In genomic region chr15:63192604-63193206, GRCh38 we compare ENCODE assay signal across 10 cellular contexts. TPM values are rescaled to one million over a fixed set of nuclear protein-coding genes. Genes with fewer than 3 reads are reported as not detected.
A peak's percentile ranks its signal among the peaks of the same experiment; 100 is the strongest.
DNase-seq lines count a peak whose midpoint lies in the region; ATAC-seq and TF ChIP-seq lines count a peak whose summit lies in the region.
"Had no signal": no experiment of that assay in that cellular context is flagged by ENCODE, and none has a peak within 500 bp of the region (broad histone marks: within the 10 kb centered on the region; RNA-seq: fewer than 3 reads in every experiment).

No MANE protein-coding gene starts in this region.

- TF ChIP-seq CTCF in coronary artery (IDR thresholded peaks at IDR 0.05): no peak

- no peaks in the 10 kb centered on the region for H3K27me3 Mint-ChIP-seq in T-cell

- CTCF ChIA-PET in T-cell (lab: Charles Lee): interaction anchor here in 1 of 2 donors (0.6 to 3.9 kb wide), 9 partner anchors 11 to 313 kb away, joined by 3 to 24 read pairs (median 4); no protein-coding TSS in a partner anchor

- H3K27ac Mint-ChIP-seq in T-cell: peak overlapping the region; percentile 95 to 97
- peak overlapping the region; percentile 90 for H3K27ac Mint-ChIP-seq in stimulated activated effector memory CD8-positive, alpha-beta T cell treated with anti-CD3 and anti-CD28 coated beads, Interleukin-12 subunit alpha, Interleukin-12 subunit beta, amount 100 ng/mL, for 72 hours

- peak; percentile 58 for DNase-seq in activated CD4-positive, alpha-beta T cell treated with anti-CD3 and anti-CD28 coated beads for 48 hours
- no peak for DNase-seq in activated CD4-positive, alpha-beta T cell treated with anti-CD3 and anti-CD28 coated beads for 4 hours
- DNase-seq in T-cell (no peak), coronary artery (ENCODE audit: low spot score) (no peak), SK-N-DZ (ENCODE audit: low spot score) (no peak), NCI-H524 treated with DMSO at 0.1 percent for 48 hours (lab: John Stamatoyannopoulos, UW) (no peak)
- DNase-seq in stimulated activated effector memory CD8-positive, alpha-beta T cell treated with anti-CD3 and anti-CD28 coated beads, Interleukin-12 subunit alpha, Interleukin-12 subunit beta, amount 100 ng/mL, for 72 hours (ENCODE audit: low spot score in 2 of 2): no peak
- DNase-seq: NCI-H1092, NCI-H774 had no signal

- peak overlapping the region; percentile 36 for H3K4me3 ChIP-seq in coronary artery

- peak overlapping the region in 1 of 2 donors; percentile 4 for H3K27ac ChIP-seq in coronary artery

- peaks cover 3% of the 10 kb centered on the region for H3K36me3 Mint-ChIP-seq in T-cell
- H3K36me3 Mint-ChIP-seq in stimulated activated effector memory CD8-positive, alpha-beta T cell treated with anti-CD3 and anti-CD28 coated beads, Interleukin-12 subunit alpha, Interleukin-12 subunit beta, amount 100 ng/mL, for 72 hours: peaks cover 54% of the 10 kb centered on the region

- no peak for ATAC-seq in T-cell (replicated peaks in 1 of 4)
- ATAC-seq in stimulated activated effector memory CD8-positive, alpha-beta T cell treated with anti-CD3 and anti-CD28 coated beads, Interleukin-12 subunit alpha, Interleukin-12 subunit beta, amount 100 ng/mL, for 72 hours: peak; percentile 54
- no peak for ATAC-seq in HG03571 (IDR thresholded peaks at IDR 0.05; ENCODE audit: unreplicated experiment)

- POLR2A ChIA-PET in T-cell (lab: Charles Lee): interaction anchor here (0.6 to 5.1 kb wide), 11 partner anchors 10 to 52 kb away, joined by 3 to 42 read pairs (median 7); partner anchors contain the start of gene RPS27L (in 2 of the 2)

- H3K4me1 Mint-ChIP-seq in T-cell: peaks cover 79 to 87% (median 81%) of the 10 kb centered on the region in 3 donors
- H3K4me1 Mint-ChIP-seq in stimulated activated effector memory CD8-positive, alpha-beta T cell treated with anti-CD3 and anti-CD28 coated beads, Interleukin-12 subunit alpha, Interleukin-12 subunit beta, amount 100 ng/mL, for 72 hours: peaks cover 64% of the 10 kb centered on the region

- peak overlapping the region; percentile 74 to 97 (median 81) for H3K4me3 Mint-ChIP-seq in T-cell
- peak overlapping the region; percentile 89 for H3K4me3 Mint-ChIP-seq in stimulated activated effector memory CD8-positive, alpha-beta T cell treated with anti-CD3 and anti-CD28 coated beads, Interleukin-12 subunit alpha, Interleukin-12 subunit beta, amount 100 ng/mL, for 72 hours

- no peaks in the 10 kb centered on the region for H3K9me3 Mint-ChIP-seq in T-cell
- H3K9me3 Mint-ChIP-seq in stimulated activated effector memory CD8-positive, alpha-beta T cell treated with anti-CD3 and anti-CD28 coated beads, Interleukin-12 subunit alpha, Interleukin-12 subunit beta, amount 100 ng/mL, for 72 hours: no peaks in the 10 kb centered on the region

RNA-seq across cellular contexts. Expression of gene RAB8B, which starts 3.3 kb away (rescaled TPM):
- 10 to 100 TPM; 52.2 to 66.7 (median 55.7) TPM for total RNA-seq in T-cell
- polyA plus RNA-seq in SK-N-DZ (2014; cell fraction: cytosol; rRNA removed): 16.8 and 17.2 TPM in 2 replicates
- 10.5 and 11.0 TPM in 2 replicates for polyA plus RNA-seq in SK-N-DZ (2014; cell fraction: nucleus; rRNA removed)

RNA-seq across cellular contexts. Expression of gene RPS27L, which starts 35.4 kb away (rescaled TPM):
- 100 to 1,000 TPM in 3 of 5 donors, 10 to 100 TPM in 2; 48.3 to 123 (median 106) TPM for total RNA-seq in T-cell
- 38.8 and 44.2 TPM in 2 replicates for polyA plus RNA-seq in SK-N-DZ (2014; cell fraction: cytosol; rRNA removed)
- 36.0 and 47.6 TPM in 2 replicates for polyA plus RNA-seq in SK-N-DZ (2014; cell fraction: nucleus; rRNA removed)
